8 cellular contexts compared by ENCODE assay signal in genomic region chr2:70123829-70124117, GRCh38. TPM values are rescaled to one million over a fixed set of nuclear protein-coding genes. Genes with fewer than 3 reads are reported as not detected.
DNase-seq lines count a peak whose midpoint lies in the region; ATAC-seq, FAIRE-seq and TF ChIP-seq lines count a peak whose summit lies in the region.

No MANE protein-coding gene starts in this region.

- peaks cover 21% of the 10 kb centered on the region for H3K36me3 Mint-ChIP-seq in Caco-2 (ENCODE audit: insufficient read depth, unreplicated experiment)
- H3K36me3 Mint-ChIP-seq in progenitor cell of endocrine pancreas (ENCODE audit: insufficient read depth) = no peaks in the 10 kb centered on the region

- BruUV-seq in Caco-2 (replicated peaks; lab: Mats Ljungman, UMichigan) = no TSS peak

- no peak for TF ChIP-seq CTCF in Caco-2 (IDR thresholded peaks at IDR 0.05; ENCODE audit: insufficient read depth in 1 of 2, low read depth in 1 of 2, low read length in 1 of 2, severe bottlenecking in 1 of 2, unreplicated experiment in 1 of 2)
- TF ChIP-seq CTCF in RWPE1 (conservative IDR thresholded peaks at IDR 0.05; ENCODE audit: low read depth) = no peak
- no peak for TF ChIP-seq CTCF in progenitor cell of endocrine pancreas (IDR thresholded peaks at IDR 0.05; ENCODE audit: unreplicated experiment)

- CTCF ChIA-PET in Caco-2 (lab: Charles Lee) = interaction anchor here (0.6 to 1.8 kb wide), 3 partner anchors 13 to 51 kb away, joined by 3 to 6 read pairs (median 6); no protein-coding TSS in a partner anchor
- CTCF ChIA-PET in RWPE1 (lab: Yijun Ruan, JAX) = no interaction called here

- H3K4me3 ChIP-seq in Caco-2 (ENCODE audit: low read depth, low read length) = peak overlapping the region; percentile 84
- H3K4me3 ChIP-seq in esophagus (ENCODE audit: low read depth in 1 of 2, low read length in 2 of 2) = peak overlapping the region in 1 of 2 donors; percentile 67

- H3K9me3 ChIP-seq in Caco-2 = no peaks in the 10 kb centered on the region
- no peaks in the 10 kb centered on the region for H3K9me3 ChIP-seq in esophagus (ENCODE audit: control insufficient read depth in 2 of 2, insufficient read depth in 1 of 2, low read depth in 1 of 2, low read length in 1 of 2)

- POLR2A ChIA-PET in Caco-2 (lab: Charles Lee) = interaction anchor here (0.6 to 3.4 kb wide), 15 partner anchors 10 to 702 kb away, joined by 3 to 39 read pairs (median 12); partner anchors contain the start of genes MXD1 and SNRPG
- POLR2A ChIA-PET in RWPE1 (lab: Yijun Ruan, JAX; ENCODE audit: low non-redundant PET) = no interaction called here

- intact Hi-C loops in Caco-2 (cut with micrococcal nuclease; ENCODE audit: unreplicated experiment) = loop anchor here (1.0 to 2.0 kb wide), 3 partner anchors 14 to 48 kb away; partner anchors contain the start of gene PCBP1

- peak overlapping the region; percentile 99 for H3K27ac Mint-ChIP-seq in Caco-2 (ENCODE audit: unreplicated experiment)
- peak overlapping the region; percentile 100 for H3K27ac Mint-ChIP-seq in progenitor cell of endocrine pancreas

- no peak for FAIRE-seq in GM19239 (lab: Jason Lieb, UNC)

- H3K9me3 Mint-ChIP-seq in Caco-2 (ENCODE audit: unreplicated experiment) = no peaks in the 10 kb centered on the region
- no peaks in the 10 kb centered on the region for H3K9me3 Mint-ChIP-seq in progenitor cell of endocrine pancreas (ENCODE audit: low read depth)

- 26 to 27% methylated on average over 11 of the region's 11 CpGs for WGBS in esophagus, 2 donors

- no peaks in the 10 kb centered on the region for H3K27me3 ChIP-seq in Caco-2 (replicated peaks; ENCODE audit: control insufficient read depth, insufficient read depth, low read length)
- no peaks in the 10 kb centered on the region for H3K27me3 ChIP-seq in esophagus (ENCODE audit: control insufficient read depth in 1 of 2, insufficient read depth in 2 of 2, low read length in 2 of 2)

- H3K36me3 ChIP-seq in Caco-2 (ENCODE audit: control insufficient read depth, insufficient read depth, low read length) = no peaks in the 10 kb centered on the region
- no peaks in the 10 kb centered on the region for H3K36me3 ChIP-seq in esophagus (ENCODE audit: control insufficient read depth in 2 of 2, insufficient read depth in 2 of 2, low read length in 1 of 2)

- no peaks in the 10 kb centered on the region for H3K27me3 Mint-ChIP-seq in Caco-2 (ENCODE audit: insufficient read depth, unreplicated experiment)
- no peaks in the 10 kb centered on the region for H3K27me3 Mint-ChIP-seq in progenitor cell of endocrine pancreas

- H3K4me1 ChIP-seq in Caco-2 (peaks cover 33% of the 10 kb centered on the region), esophagus (ENCODE audit: control insufficient read depth in 2 of 2, insufficient read depth in 2 of 2, low read length in 1 of 2) (no peaks in the 10 kb centered on the region)

- DNase-seq in Caco-2 = no peak
- DNase-seq in RWPE1 (ENCODE audit: low spot score) = no peak
- DNase-seq in progenitor cell of endocrine pancreas (ENCODE audit: low spot score, unreplicated experiment) = no peak
- DNase-seq in DMS 273 treated with DMSO at 0.1 percent for 48 hours (lab: John Stamatoyannopoulos, UW) = no peak
- DNase-seq in GM19239 (ENCODE audit: insufficient read length, low spot score) = no peak
- no peak for DNase-seq in H4 (ENCODE audit: low spot score)

- peak overlapping the region; percentile 89 for H3K27ac ChIP-seq in RWPE1
- peak overlapping the region; percentile 98 to 99 for H3K27ac ChIP-seq in esophagus (ENCODE audit: low read depth in 2 of 2, low read length in 1 of 2)

- H3K4me3 Mint-ChIP-seq in Caco-2 (ENCODE audit: unreplicated experiment) (peak overlapping the region; percentile 91), progenitor cell of endocrine pancreas (ENCODE audit: low read depth) (peak overlapping the region; percentile 88)

- no peak for ATAC-seq in HG02798 (IDR thresholded peaks at IDR 0.05; ENCODE audit: poor library complexity, unreplicated experiment)

- H3K4me1 Mint-ChIP-seq in Caco-2 (ENCODE audit: low read depth, unreplicated experiment) (peaks cover 41% of the 10 kb centered on the region), progenitor cell of endocrine pancreas (ENCODE audit: low read depth) (peaks cover 32% of the 10 kb centered on the region)

RNA-seq across cellular contexts. Expression of gene PCBP1, which starts 36.5 kb away (rescaled TPM):
- total RNA-seq in Caco-2 (2022) (308 and 319 TPM in 2 replicates), progenitor cell of endocrine pancreas (295 and 305 TPM in 2 replicates)
- 100 to 1,000 TPM; 314 to 323 TPM for polyA plus RNA-seq in esophagus
- total RNA-seq in H4 (2014; rRNA removed; shearing (Covaris generic)) = 15.1 and 23.2 TPM in 2 replicates

Comparison
In these comparisons a context has a peak if more than half of its experiments do, and no peak if none do; other contexts are left out.
1. RNA of gene PCBP1, which starts 36.5 kb away (total RNA-seq): 308 to 319 TPM in Caco-2 and 295 to 305 TPM in progenitor cell of endocrine pancreas; 15.1 to 23.2 TPM in H4; every median in the first group is over 10 times any median in the second.